Comparison of ENCODE assay signal across 13 cellular contexts in genomic region chr22:40432625-40433024, GRCh38.
"Had no signal": no experiment of that assay in that cellular context is flagged by ENCODE, and none has a peak within 500 bp of the region (broad histone marks: within the 10 kb centered on the region; RNA-seq: fewer than 3 reads in every experiment).

No MANE protein-coding gene starts in this region.

- H3K27ac ChIP-seq: brain microvascular endothelial cell, pancreas, sigmoid colon had no signal

- H3K27me3 ChIP-seq: brain microvascular endothelial cell, pancreas, sigmoid colon, spleen had no signal

- H3K9me3 Mint-ChIP-seq: activated naive CD8-positive, alpha-beta T cell treated with anti-CD3 and anti-CD28 coated beads for 36 hours; endodermal cell; neural crest cell had no signal

- H3K27me3 Mint-ChIP-seq: activated naive CD8-positive, alpha-beta T cell treated with anti-CD3 and anti-CD28 coated beads for 36 hours had no signal

- H3K4me3 ChIP-seq: pancreas, sigmoid colon, spleen had no signal

- H3K9me3 ChIP-seq: pancreas, sigmoid colon, spleen had no signal

- H3K4me3 Mint-ChIP-seq: activated naive CD8-positive, alpha-beta T cell treated with anti-CD3 and anti-CD28 coated beads for 36 hours; endodermal cell; neural crest cell had no signal

- ATAC-seq: pancreas had no signal

- H3K27ac Mint-ChIP-seq: activated naive CD8-positive, alpha-beta T cell treated with anti-CD3 and anti-CD28 coated beads for 36 hours; endodermal cell had no signal

- DNase-seq: activated CD4-positive, alpha-beta T cell treated with anti-CD3 and anti-CD28 coated beads for 1 hour; activated CD4-positive, alpha-beta T cell treated with anti-CD3 and anti-CD28 coated beads, Interleukin-2, amount 50 U/mL, for 48 hours; activated gamma-delta T cell; activated naive CD8-positive, alpha-beta T cell treated with anti-CD3 and anti-CD28 coated beads for 36 hours; brain microvascular endothelial cell; dermis blood vessel endothelial cell; endodermal cell; kidney glomerular epithelial cell; mesendoderm; pancreas; sigmoid colon; spleen had no signal
